ENCODE assay signal across 17 cellular contexts in genomic region chr5:68392608-68393007, GRCh38.
DNase-seq lines count a peak whose midpoint lies in the region; ATAC-seq and TF ChIP-seq lines count a peak whose summit lies in the region.
"Had no signal": no experiment of that assay in that cellular context is flagged by ENCODE, and none has a peak within 500 bp of the region (broad histone marks: within the 10 kb centered on the region; RNA-seq: fewer than 3 reads in every experiment).

No MANE protein-coding gene starts in this region.

- H3K9me3 ChIP-seq in DND-41 (ENCODE audit: insufficient read depth, low read length, severe bottlenecking): peaks cover under 1% of the 10 kb centered on the region
- H3K9me3 ChIP-seq in CD4-positive, alpha-beta T cell (ENCODE audit: control insufficient read depth, low read length): no peaks in the 10 kb centered on the region
- H3K9me3 ChIP-seq: SK-N-SH had no signal

- H3K4me3 ChIP-seq in DND-41 (ENCODE audit: low read depth in 1 of 2, low read length in 2 of 2): no peak overlapping the region

- H2AFZ ChIP-seq in DND-41 (ENCODE audit: low read depth, low read length): peak overlapping the region; percentile 11; the same call in 1 of the 2 replicates

- no peaks in the 10 kb centered on the region for H4K20me1 ChIP-seq in DND-41 (ENCODE audit: insufficient read depth, low read length)

- H3K9ac ChIP-seq in DND-41 (ENCODE audit: low read depth, low read length): no peak overlapping the region
- H3K9ac ChIP-seq: SK-N-SH had no signal

- DNase-seq in DND-41 (no peak), MV-4-11 (lab: John Stamatoyannopoulos, UW) (peak; percentile 7), immature natural killer cell (no peak), amniotic stem cell (lab: John Stamatoyannopoulos, UW) (no peak)
- no peak for DNase-seq in CD4-positive, alpha-beta T cell
- DNase-seq in activated CD4-positive, alpha-beta memory T cell treated with anti-CD3 and anti-CD28 coated beads, Interleukin-2, amount 10 ng/mL, durations not matched to agents 7 days and 5 days: no peak
- DNase-seq: C1 segment of cervical spinal cord, DMS 273 treated with DMSO at 0.1 percent for 48 hours, H7, IMR-90, NCI-H1092 treated with DMSO at 0.1 percent for 48 hours, NCI-H1694, NCI-H345, NCI-H526, SHP77, SK-N-SH had no signal

- intact Hi-C loops in CD4-positive, alpha-beta T cell (cut with DNase I, micrococcal nuclease): no loop called here

- no peaks in the 10 kb centered on the region for H3K27me3 ChIP-seq in DND-41 (ENCODE audit: insufficient read depth, low read length, poor library complexity)
- H3K27me3 ChIP-seq in CD4-positive, alpha-beta T cell (ENCODE audit: control insufficient read depth, insufficient read depth, low read length): no peaks in the 10 kb centered on the region

- CTCF ChIA-PET in CD4-positive, alpha-beta T cell (lab: Charles Lee): interaction anchor here (0.8 kb wide), 1 partner anchor 13 kb away, joined by 3 read pairs; no protein-coding TSS in a partner anchor
- CTCF ChIA-PET in activated CD4-positive, alpha-beta memory T cell treated with anti-CD3 and anti-CD28 coated beads, Interleukin-2, amount 10 ng/mL, durations not matched to agents 7 days and 5 days (lab: Charles Lee): interaction anchor here (0.6 kb wide), 1 partner anchor 11 kb away, joined by 3 read pairs; no protein-coding TSS in a partner anchor

- no peak overlapping the region for H3K4me3 Mint-ChIP-seq in immature natural killer cell
- no peak overlapping the region for H3K4me3 Mint-ChIP-seq in CD4-positive, alpha-beta T cell
- no peak overlapping the region for H3K4me3 Mint-ChIP-seq in activated CD4-positive, alpha-beta memory T cell treated with anti-CD3 and anti-CD28 coated beads, Interleukin-2, amount 10 ng/mL, durations not matched to agents 7 days and 5 days

- no peaks in the 10 kb centered on the region for H3K36me3 ChIP-seq in DND-41 (ENCODE audit: insufficient read depth, low read length)

- H3K9me3 Mint-ChIP-seq in immature natural killer cell: no peaks in the 10 kb centered on the region
- H3K9me3 Mint-ChIP-seq in CD4-positive, alpha-beta T cell: peaks cover 5% of the 10 kb centered on the region
- peaks cover 5% of the 10 kb centered on the region for H3K9me3 Mint-ChIP-seq in activated CD4-positive, alpha-beta memory T cell treated with anti-CD3 and anti-CD28 coated beads, Interleukin-2, amount 10 ng/mL, durations not matched to agents 7 days and 5 days

- H3K27me3 Mint-ChIP-seq in immature natural killer cell (ENCODE audit: low read depth in 3 of 3): peaks cover 0 to 4% (median 2%) of the 10 kb centered on the region in 3 donors
- H3K27me3 Mint-ChIP-seq in CD4-positive, alpha-beta T cell: no peaks in the 10 kb centered on the region
- H3K27me3 Mint-ChIP-seq in activated CD4-positive, alpha-beta memory T cell treated with anti-CD3 and anti-CD28 coated beads, Interleukin-2, amount 10 ng/mL, durations not matched to agents 7 days and 5 days: no peaks in the 10 kb centered on the region

- H3K36me3 Mint-ChIP-seq in immature natural killer cell: peaks cover 0 to 4% (median 0%) of the 10 kb centered on the region in 3 donors
- H3K36me3 Mint-ChIP-seq in CD4-positive, alpha-beta T cell (ENCODE audit: low read depth): no peaks in the 10 kb centered on the region
- no peaks in the 10 kb centered on the region for H3K36me3 Mint-ChIP-seq in activated CD4-positive, alpha-beta memory T cell treated with anti-CD3 and anti-CD28 coated beads, Interleukin-2, amount 10 ng/mL, durations not matched to agents 7 days and 5 days (ENCODE audit: low read depth)

- H3K79me2 ChIP-seq in DND-41 (ENCODE audit: insufficient read depth, low read length): no peaks in the 10 kb centered on the region

- peak overlapping the region in 4 of 6 donors; percentile 1 to 50 (median 32) for H3K27ac Mint-ChIP-seq in immature natural killer cell
- H3K27ac Mint-ChIP-seq in CD4-positive, alpha-beta T cell: no peak overlapping the region
- no peak overlapping the region for H3K27ac Mint-ChIP-seq in activated CD4-positive, alpha-beta memory T cell treated with anti-CD3 and anti-CD28 coated beads, Interleukin-2, amount 10 ng/mL, durations not matched to agents 7 days and 5 days

- no peak overlapping the region for H3K4me2 ChIP-seq in DND-41 (ENCODE audit: insufficient read depth, low read length)
- H3K4me2 ChIP-seq: SK-N-SH had no signal

- no peak for TF ChIP-seq CTCF in DND-41 (IDR thresholded peaks at IDR 0.05; ENCODE audit: borderline replicate concordance, extremely low read depth, low read length, poor library complexity, severe bottlenecking)
- TF ChIP-seq CTCF in CD4-positive, alpha-beta T cell (IDR thresholded peaks at IDR 0.05): no peak

- H3K4me1 ChIP-seq in DND-41 (ENCODE audit: insufficient read depth, low read length): peaks cover 8% of the 10 kb centered on the region

- ATAC-seq in DND-41 (ENCODE audit: insufficient read depth, low read depth): peak; percentile 75
- peak; percentile 59 for ATAC-seq in GM18861 (IDR thresholded peaks at IDR 0.05; ENCODE audit: unreplicated experiment)
- no peak for ATAC-seq in CD4-positive, alpha-beta T cell (ENCODE audit: poor library complexity)

- no peak overlapping the region for H3K27ac ChIP-seq in DND-41 (ENCODE audit: low read length)
- H3K27ac ChIP-seq in CD4-positive, alpha-beta T cell (ENCODE audit: low read depth, low read length): no peak overlapping the region

- H3K4me1 Mint-ChIP-seq in immature natural killer cell: peaks cover 27 to 42% of the 10 kb centered on the region in 2 donors
- H3K4me1 Mint-ChIP-seq in CD4-positive, alpha-beta T cell (ENCODE audit: low read depth): peaks cover 12% of the 10 kb centered on the region
- H3K4me1 Mint-ChIP-seq in activated CD4-positive, alpha-beta memory T cell treated with anti-CD3 and anti-CD28 coated beads, Interleukin-2, amount 10 ng/mL, durations not matched to agents 7 days and 5 days: peaks cover 14% of the 10 kb centered on the region

- POLR2A ChIA-PET in CD4-positive, alpha-beta T cell (lab: Charles Lee): interaction anchor here (1.0 kb wide), 1 partner anchor 14 kb away, joined by 3 read pairs; no protein-coding TSS in a partner anchor
- POLR2A ChIA-PET in activated CD4-positive, alpha-beta memory T cell treated with anti-CD3 and anti-CD28 coated beads, Interleukin-2, amount 10 ng/mL, durations not matched to agents 7 days and 5 days (lab: Charles Lee): interaction anchor here (1.2 to 1.5 kb wide), 2 partner anchors 8 to 14 kb away, joined by 4 read pairs; no protein-coding TSS in a partner anchor

Comparison
In these comparisons a context has a peak if more than half of its experiments do, and no peak if none do; other contexts are left out.
1. H3K27ac Mint-ChIP-seq: peak in immature natural killer cell (4 of 6); none in CD4-positive, alpha-beta T cell (single experiment) and activated CD4-positive, alpha-beta memory T cell treated with anti-CD3 and anti-CD28 coated beads, Interleukin-2, amount 10 ng/mL, durations not matched to agents 7 days and 5 days (single experiment).